In the genomic region with DNA sequence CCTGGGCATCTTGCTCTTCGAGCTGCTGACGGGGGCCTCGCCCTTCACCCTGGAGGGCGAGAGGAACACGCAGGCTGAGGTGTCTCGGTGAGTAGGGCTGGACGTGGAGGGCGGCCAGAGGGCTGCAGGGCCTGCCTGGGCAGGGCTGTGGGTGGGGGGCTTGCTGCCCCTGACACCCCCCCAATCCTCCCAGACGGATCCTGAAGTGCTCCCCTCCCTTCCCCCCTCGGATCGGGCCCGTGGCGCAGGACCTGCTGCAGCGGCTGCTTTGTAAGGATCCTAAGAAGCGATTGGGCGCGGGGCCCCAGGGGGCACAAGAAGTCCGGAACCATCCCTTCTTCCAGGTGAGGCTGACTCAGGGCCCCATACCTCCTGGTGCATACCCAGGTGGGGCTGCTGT, we compare ENCODE assay signal across 25 cellular contexts. TPM values are rescaled to one million over a fixed set of nuclear protein-coding genes. Genes with fewer than 3 reads are reported as not detected.
A peak's percentile ranks its signal among the peaks of the same experiment; 100 is the strongest.
DNase-seq lines count a peak whose midpoint lies in the region; ATAC-seq, FAIRE-seq and TF ChIP-seq lines count a peak whose summit lies in the region.
"Had no signal": no experiment of that assay in that cellular context is flagged by ENCODE, and none has a peak within 500 bp of the region (broad histone marks: within the 10 kb centered on the region; RNA-seq: fewer than 3 reads in every experiment).

No MANE protein-coding gene starts in this region.

- no peak overlapping the region for H3K9ac ChIP-seq in OCI-LY3 (ENCODE audit: low read length)
- no peak overlapping the region for H3K9ac ChIP-seq in K562 (ENCODE audit: insufficient read depth in 1 of 2, low read depth in 2 of 2, low read length in 2 of 2)

- no peaks in the 10 kb centered on the region for H3K9me3 ChIP-seq in OCI-LY3 (ENCODE audit: insufficient read depth, low read length)
- no peaks in the 10 kb centered on the region for H3K9me3 ChIP-seq in K562 (replicated peaks; ENCODE audit: control insufficient read depth, insufficient read depth, low read depth, low read length)
- no peaks in the 10 kb centered on the region for H3K9me3 ChIP-seq in osteoblast (ENCODE audit: low read depth, low read length)

- no peak overlapping the region for H3K4me3 Mint-ChIP-seq in activated CD4-positive, alpha-beta memory T cell treated with anti-CD3 and anti-CD28 coated beads for 36 hours
- H3K4me3 Mint-ChIP-seq in activated CD4-positive, alpha-beta memory T cell treated with anti-CD3 and anti-CD28 coated beads, Interleukin-2, amount 10 ng/mL, durations not matched to agents 7 days and 5 days, result no peak overlapping the region
- peak overlapping the region; percentile 93 for H3K4me3 Mint-ChIP-seq in stimulated activated effector memory CD8-positive, alpha-beta T cell treated with anti-CD3 and anti-CD28 coated beads, Interleukin-12 subunit alpha, Interleukin-12 subunit beta, amount 100 ng/mL, for 72 hours
- no peak overlapping the region for H3K4me3 Mint-ChIP-seq in activated CD8-positive, alpha-beta T cell treated with anti-CD3 and anti-CD28 coated beads for 36 hours
- H3K4me3 Mint-ChIP-seq: GM23338 had no signal

- H3K36me3 ChIP-seq in OCI-LY3 (replicated peaks; ENCODE audit: low read depth, low read length) (peaks cover 32% of the 10 kb centered on the region), K562 (ENCODE audit: control insufficient read depth, insufficient read depth, low read length) (peaks cover 59% of the 10 kb centered on the region; the same call in 2 of the 3 replicates), osteoblast (ENCODE audit: insufficient read depth, low read length) (peaks cover 42% of the 10 kb centered on the region)

- POLR2A ChIA-PET in activated CD4-positive, alpha-beta memory T cell treated with anti-CD3 and anti-CD28 coated beads for 36 hours (lab: Charles Lee), result no interaction called here
- POLR2A ChIA-PET in activated CD4-positive, alpha-beta memory T cell treated with anti-CD3 and anti-CD28 coated beads, Interleukin-2, amount 10 ng/mL, durations not matched to agents 7 days and 5 days (lab: Charles Lee), result no interaction called here
- POLR2A ChIA-PET in K562 (lab: Yijun Ruan, JAX), result no interaction called here
- POLR2A ChIA-PET in activated CD8-positive, alpha-beta T cell treated with anti-CD3 and anti-CD28 coated beads for 36 hours (lab: Charles Lee), result interaction anchor here (1.5 kb wide), 1 partner anchor 14 kb away, joined by 3 read pairs; no protein-coding TSS in a partner anchor

- DNase-seq in activated CD4-positive, alpha-beta memory T cell treated with anti-CD3 and anti-CD28 coated beads for 36 hours, result no peak
- no peak for DNase-seq in activated CD4-positive, alpha-beta memory T cell treated with anti-CD3 and anti-CD28 coated beads, Interleukin-2, amount 10 ng/mL, durations not matched to agents 7 days and 5 days
- DNase-seq in K562 (ENCODE audit: extremely low read depth in 1 of 4, low spot score in 3 of 4) (no peak), osteoblast (ENCODE audit: insufficient read length, low spot score, missing footprints) (no peak), kidney tubule cell (ENCODE audit: low spot score) (no peak)
- no peak for DNase-seq in stimulated activated effector memory CD8-positive, alpha-beta T cell treated with anti-CD3 and anti-CD28 coated beads, Interleukin-12 subunit alpha, Interleukin-12 subunit beta, amount 100 ng/mL, for 72 hours (ENCODE audit: low spot score in 2 of 2)
- no peak for DNase-seq in activated CD8-positive, alpha-beta T cell treated with anti-CD3 and anti-CD28 coated beads for 36 hours
- DNase-seq: 8988T, AML-193, DMS53, GDM1, HCEC 1CT, KG1, NCI-H1092, NCI-H1436, NCI-H1930, NCI-H2227 treated with DMSO at 0.1 percent for 48 hours, NCI-H510A treated with DMSO at 0.1 percent for 48 hours, NCI-H748 treated with DMSO at 0.1 percent for 48 hours, SIG-M5 had no signal

- no peaks in the 10 kb centered on the region for H3K27me3 ChIP-seq in OCI-LY3 (ENCODE audit: low read depth, low read length)
- H3K27me3 ChIP-seq in K562 (ENCODE audit: control insufficient read depth in 2 of 2, insufficient read depth in 2 of 2, low read length in 2 of 2), result no peaks in the 10 kb centered on the region
- no peaks in the 10 kb centered on the region for H3K27me3 ChIP-seq in osteoblast (ENCODE audit: insufficient read depth, low read length)

- H3K36me3 Mint-ChIP-seq in activated CD4-positive, alpha-beta memory T cell treated with anti-CD3 and anti-CD28 coated beads for 36 hours, result peaks cover 28% of the 10 kb centered on the region
- peaks cover 60% of the 10 kb centered on the region for H3K36me3 Mint-ChIP-seq in activated CD4-positive, alpha-beta memory T cell treated with anti-CD3 and anti-CD28 coated beads, Interleukin-2, amount 10 ng/mL, durations not matched to agents 7 days and 5 days (ENCODE audit: low read depth)
- H3K36me3 Mint-ChIP-seq in stimulated activated effector memory CD8-positive, alpha-beta T cell treated with anti-CD3 and anti-CD28 coated beads, Interleukin-12 subunit alpha, Interleukin-12 subunit beta, amount 100 ng/mL, for 72 hours, result peaks cover 69% of the 10 kb centered on the region
- H3K36me3 Mint-ChIP-seq in activated CD8-positive, alpha-beta T cell treated with anti-CD3 and anti-CD28 coated beads for 36 hours (ENCODE audit: low read depth), result peaks cover 55% of the 10 kb centered on the region

- CTCF ChIA-PET in activated CD4-positive, alpha-beta memory T cell treated with anti-CD3 and anti-CD28 coated beads for 36 hours (lab: Charles Lee), result interaction anchor here (1.4 kb wide), 1 partner anchor 19 kb away, joined by 5 read pairs; no protein-coding TSS in a partner anchor
- CTCF ChIA-PET in activated CD4-positive, alpha-beta memory T cell treated with anti-CD3 and anti-CD28 coated beads, Interleukin-2, amount 10 ng/mL, durations not matched to agents 7 days and 5 days (lab: Charles Lee), result no interaction called here
- CTCF ChIA-PET in K562 (lab: Yijun Ruan, JAX; ENCODE audit: low intra/inter-chr PET ratio), result no interaction called here
- CTCF ChIA-PET in activated CD8-positive, alpha-beta T cell treated with anti-CD3 and anti-CD28 coated beads for 36 hours (lab: Charles Lee), result interaction anchor here (1.6 to 2.3 kb wide), 3 partner anchors 29 to 291 kb away, joined by 6 to 14 read pairs (median 6); no protein-coding TSS in a partner anchor

- peak overlapping the region; percentile 33; the same call in 1 of the 2 replicates for H3K4me2 ChIP-seq in OCI-LY3 (ENCODE audit: low read length)
- no peak overlapping the region for H3K4me2 ChIP-seq in K562 (ENCODE audit: insufficient read depth, low read length)
- no peak overlapping the region for H3K4me2 ChIP-seq in osteoblast (ENCODE audit: insufficient read depth, low read length)
- H3K4me2 ChIP-seq: GM23338 had no signal

- TF ChIP-seq POLR2A in K562 (conservative IDR thresholded peaks at IDR 0.05), result no peak

- H3K9me1 ChIP-seq in K562 (ENCODE audit: control insufficient read depth, insufficient read depth, low read length), result peaks cover 2% of the 10 kb centered on the region

- H3K4me1 Mint-ChIP-seq in activated CD4-positive, alpha-beta memory T cell treated with anti-CD3 and anti-CD28 coated beads for 36 hours (ENCODE audit: low read depth), result peaks cover 34% of the 10 kb centered on the region
- peaks cover 39% of the 10 kb centered on the region for H3K4me1 Mint-ChIP-seq in activated CD4-positive, alpha-beta memory T cell treated with anti-CD3 and anti-CD28 coated beads, Interleukin-2, amount 10 ng/mL, durations not matched to agents 7 days and 5 days
- peaks cover 34% of the 10 kb centered on the region for H3K4me1 Mint-ChIP-seq in stimulated activated effector memory CD8-positive, alpha-beta T cell treated with anti-CD3 and anti-CD28 coated beads, Interleukin-12 subunit alpha, Interleukin-12 subunit beta, amount 100 ng/mL, for 72 hours
- H3K4me1 Mint-ChIP-seq in activated CD8-positive, alpha-beta T cell treated with anti-CD3 and anti-CD28 coated beads for 36 hours (ENCODE audit: low read depth), result peaks cover 35% of the 10 kb centered on the region

- 99% methylated on average over 9 of the region's 18 CpGs for WGBS in K562 (ENCODE audit: insufficient coverage, low coverage, missing lambda C conversion rate)

- intact Hi-C loops in activated CD4-positive, alpha-beta memory T cell treated with anti-CD3 and anti-CD28 coated beads for 36 hours (cut with micrococcal nuclease), result no loop called here
- intact Hi-C loops in K562 (cut with micrococcal nuclease), result no loop called here
- intact Hi-C loops in activated CD8-positive, alpha-beta T cell treated with anti-CD3 and anti-CD28 coated beads for 36 hours (cut with micrococcal nuclease), result no loop called here

- peak overlapping the region; percentile 7; the same call in 1 of the 2 replicates for H3K4me3 ChIP-seq in OCI-LY3 (ENCODE audit: low read length)
- no peak overlapping the region for H3K4me3 ChIP-seq in K562
- H3K4me3 ChIP-seq in osteoblast (ENCODE audit: insufficient read depth, low read length), result no peak overlapping the region
- H3K4me3 ChIP-seq: GM23338 had no signal

- H3K27ac ChIP-seq in OCI-LY3 (ENCODE audit: low read length) (no peak overlapping the region), K562 (ENCODE audit: extremely low read depth, low read depth, low read length) (no peak overlapping the region), osteoblast (ENCODE audit: low read depth, low read length) (no peak overlapping the region)

- H3K4me1 ChIP-seq in OCI-LY3 (ENCODE audit: low read length) (peaks cover 48% of the 10 kb centered on the region), K562 (replicated peaks in 1 of 2; ENCODE audit: control insufficient read depth in 2 of 2, insufficient read depth in 2 of 2, low read length in 2 of 2) (peaks cover 23 to 40% of the 10 kb centered on the region in 2 experiments), osteoblast (ENCODE audit: insufficient read depth, low read length) (peaks cover 21% of the 10 kb centered on the region)

- no peak for ATAC-seq in K562
- no peak for ATAC-seq in stimulated activated effector memory CD8-positive, alpha-beta T cell treated with anti-CD3 and anti-CD28 coated beads, Interleukin-12 subunit alpha, Interleukin-12 subunit beta, amount 100 ng/mL, for 72 hours
- ATAC-seq in activated CD8-positive, alpha-beta T cell treated with anti-CD3 and anti-CD28 coated beads for 36 hours, result no peak
- ATAC-seq: GM23338, SK-N-SH treated with all-trans-retinoic acid at 6 μM for 48 hours had no signal

- peak overlapping the region; percentile 60 for H3K27ac Mint-ChIP-seq in activated CD4-positive, alpha-beta memory T cell treated with anti-CD3 and anti-CD28 coated beads for 36 hours
- no peak overlapping the region for H3K27ac Mint-ChIP-seq in activated CD4-positive, alpha-beta memory T cell treated with anti-CD3 and anti-CD28 coated beads, Interleukin-2, amount 10 ng/mL, durations not matched to agents 7 days and 5 days
- no peak overlapping the region for H3K27ac Mint-ChIP-seq in stimulated activated effector memory CD8-positive, alpha-beta T cell treated with anti-CD3 and anti-CD28 coated beads, Interleukin-12 subunit alpha, Interleukin-12 subunit beta, amount 100 ng/mL, for 72 hours
- no peak overlapping the region for H3K27ac Mint-ChIP-seq in activated CD8-positive, alpha-beta T cell treated with anti-CD3 and anti-CD28 coated beads for 36 hours
- H3K27ac Mint-ChIP-seq: GM23338 had no signal

- no peak for FAIRE-seq in K562 (lab: Jason Lieb, UNC)
- FAIRE-seq: D721Med had no signal

- no peak for TF ChIP-seq CTCF in OCI-LY3 (IDR thresholded peaks at IDR 0.05; ENCODE audit: low read depth, low read length)
- no peak for TF ChIP-seq CTCF in K562 (IDR thresholded peaks at IDR 0.05 in 2 of 3, conservative IDR thresholded peaks at IDR 0.05 in 1 of 3; ENCODE audit: insufficient read depth in 2 of 3, low read depth in 1 of 3, low read length in 3 of 3)
- no peak for TF ChIP-seq CTCF in osteoblast (IDR thresholded peaks at IDR 0.05; ENCODE audit: extremely low read depth, low read depth, low read length)
- no peak for TF ChIP-seq CTCF in activated CD8-positive, alpha-beta T cell treated with anti-CD3 and anti-CD28 coated beads for 36 hours (IDR thresholded peaks at IDR 0.05)

- no TSS peak for BruUV-seq in K562 (replicated peaks; lab: Mats Ljungman, UMichigan)

- H2AFZ ChIP-seq in OCI-LY3 (ENCODE audit: low read depth, low read length), result no peak overlapping the region
- no peak overlapping the region for H2AFZ ChIP-seq in K562 (ENCODE audit: low read depth, low read length)
- H2AFZ ChIP-seq in osteoblast (ENCODE audit: low read length), result no peak overlapping the region
- H2AFZ ChIP-seq: GM23338 had no signal

- no peak for TF ChIP-seq EP300 in K562 (IDR thresholded peaks at IDR 0.05; ENCODE audit: low read length)

- no peaks in the 10 kb centered on the region for H3K27me3 Mint-ChIP-seq in activated CD4-positive, alpha-beta memory T cell treated with anti-CD3 and anti-CD28 coated beads for 36 hours
- no peaks in the 10 kb centered on the region for H3K27me3 Mint-ChIP-seq in activated CD4-positive, alpha-beta memory T cell treated with anti-CD3 and anti-CD28 coated beads, Interleukin-2, amount 10 ng/mL, durations not matched to agents 7 days and 5 days
- H3K27me3 Mint-ChIP-seq in activated CD8-positive, alpha-beta T cell treated with anti-CD3 and anti-CD28 coated beads for 36 hours, result no peaks in the 10 kb centered on the region

- no peak for TF ChIP-seq RAD21 in K562 (CRISPR knock-in tag; conservative IDR thresholded peaks at IDR 0.05 in 1 of 2, IDR thresholded peaks at IDR 0.05 in 1 of 2)

- in situ Hi-C loops in K562 (cut with MboI), result no loop called here

- H4K20me1 ChIP-seq in OCI-LY3 (ENCODE audit: insufficient read depth, low read length), result no peaks in the 10 kb centered on the region
- no peaks in the 10 kb centered on the region for H4K20me1 ChIP-seq in K562 (replicated peaks; ENCODE audit: control insufficient read depth, insufficient read depth, low read length)
- H4K20me1 ChIP-seq in osteoblast (ENCODE audit: insufficient read depth, low read length), result peaks cover 5% of the 10 kb centered on the region

- no peaks in the 10 kb centered on the region for H3K9me3 Mint-ChIP-seq in activated CD4-positive, alpha-beta memory T cell treated with anti-CD3 and anti-CD28 coated beads for 36 hours
- no peaks in the 10 kb centered on the region for H3K9me3 Mint-ChIP-seq in activated CD4-positive, alpha-beta memory T cell treated with anti-CD3 and anti-CD28 coated beads, Interleukin-2, amount 10 ng/mL, durations not matched to agents 7 days and 5 days
- H3K9me3 Mint-ChIP-seq in stimulated activated effector memory CD8-positive, alpha-beta T cell treated with anti-CD3 and anti-CD28 coated beads, Interleukin-12 subunit alpha, Interleukin-12 subunit beta, amount 100 ng/mL, for 72 hours, result no peaks in the 10 kb centered on the region
- H3K9me3 Mint-ChIP-seq in activated CD8-positive, alpha-beta T cell treated with anti-CD3 and anti-CD28 coated beads for 36 hours, result no peaks in the 10 kb centered on the region
- H3K9me3 Mint-ChIP-seq: CD14-positive monocyte, GM23338 had no signal

- H3K79me2 ChIP-seq in OCI-LY3 (ENCODE audit: low read length) (peaks cover 7% of the 10 kb centered on the region), K562 (ENCODE audit: control insufficient read depth, insufficient read depth, low read length) (peaks cover 21% of the 10 kb centered on the region), osteoblast (ENCODE audit: insufficient read depth, low read length) (peaks cover 16% of the 10 kb centered on the region)

RNA-seq across cellular contexts. Expression of a gene that starts 2.7 kb away (rescaled TPM):
- total RNA-seq in activated CD4-positive, alpha-beta memory T cell treated with anti-CD3 and anti-CD28 coated beads for 36 hours, result 10 to 100 TPM; 31.4 to 34.3 TPM
- 10 to 100 TPM; 40.2 to 43.5 TPM for total RNA-seq in activated CD4-positive, alpha-beta memory T cell treated with anti-CD3 and anti-CD28 coated beads, Interleukin-2, amount 10 ng/mL, durations not matched to agents 7 days and 5 days
- total RNA-seq in K562 (2011; cell fraction: chromatin; rRNA removed; ENCODE audit: low replicate concordance), result 33.5 and 109 TPM in 2 replicates
- total RNA-seq in K562 (2011; cell fraction: nucleolus; rRNA removed), result 69.5 and 71.5 TPM in 2 replicates
- 35.5 and 40.0 TPM in 2 replicates for total RNA-seq in K562 (2011; cell fraction: nucleoplasm; rRNA removed)
- total RNA-seq in K562 (2014; rRNA removed) (19.1 and 23.0 TPM in 2 replicates), K562 (2014; rRNA removed; fragmentation: Illumina TruSeq; extraction: Trizol) (4.5 and 7.2 TPM in 2 replicates), K562 (2015; rRNA removed; fragmentation: Illumina TruSeq; extraction: Trizol) (13.3 and 15.6 TPM in 2 replicates), K562 (2021) (20.4 and 23.8 TPM in 2 replicates), osteoblast (35.9 and 39.4 TPM in 2 replicates)
- polyA plus RNA-seq in K562 (2011; rRNA removed) (9.8 and 12.0 TPM in 2 replicates), K562 (2014; fragmentation: Illumina TruSeq; extraction: Trizol) (6.7 and 10.2 TPM in 2 replicates), K562 (2014; fragmentation: Nextera tagmentation; extraction: Ambion mirVana) (under 1 TPM; 0.15 to 0.27 TPM), K562 (2014; rRNA removed) (16.0 and 17.3 TPM in 2 replicates)
- 8.3 and 20.1 TPM in 2 replicates for polyA plus RNA-seq in K562 (2011; cell fraction: cytosol; rRNA removed)
- 42.6 and 76.4 TPM in 2 replicates for polyA plus RNA-seq in K562 (2011; cell fraction: nucleus; rRNA removed)
- 16.0 and 24.3 TPM in 2 replicates for polyA plus RNA-seq in K562 (2012)
- polyA minus RNA-seq in K562 (2011; rRNA and poly(A)+ RNA removed), result 4.6 and 9.7 TPM in 2 replicates
- polyA minus RNA-seq in K562 (2011; cell fraction: cytosol; rRNA and poly(A)+ RNA removed), result 13.5 and 19.8 TPM in 2 replicates
- 24.9 and 30.8 TPM in 2 replicates for polyA minus RNA-seq in K562 (2011; cell fraction: nucleus; rRNA and poly(A)+ RNA removed)
- total RNA-seq in activated CD8-positive, alpha-beta T cell treated with anti-CD3 and anti-CD28 coated beads for 36 hours, result 10 to 100 TPM; 24.6 to 26.0 TPM

RNA-seq across cellular contexts. Expression of a gene that starts 21.7 kb away (rescaled TPM):
- 10 to 100 TPM; 69.5 to 74.5 TPM for total RNA-seq in activated CD4-positive, alpha-beta memory T cell treated with anti-CD3 and anti-CD28 coated beads for 36 hours
- 100 to 1,000 TPM in 1 of 2 experiments, 10 to 100 TPM in 1; 99.1 to 106 TPM for total RNA-seq in activated CD4-positive, alpha-beta memory T cell treated with anti-CD3 and anti-CD28 coated beads, Interleukin-2, amount 10 ng/mL, durations not matched to agents 7 days and 5 days
- 6.1 and 13.7 TPM in 2 replicates for total RNA-seq in K562 (2011; cell fraction: chromatin; rRNA removed; ENCODE audit: low replicate concordance)
- 8.7 and 12.0 TPM in 2 replicates for total RNA-seq in K562 (2011; cell fraction: nucleolus; rRNA removed)
- 7.3 and 11.5 TPM in 2 replicates for total RNA-seq in K562 (2011; cell fraction: nucleoplasm; rRNA removed)
- total RNA-seq in K562 (2014; rRNA removed), result 15.2 and 16.1 TPM in 2 replicates
- 2.7 and 4.7 TPM in 2 replicates for total RNA-seq in K562 (2014; rRNA removed; fragmentation: Illumina TruSeq; extraction: Trizol)
- total RNA-seq in K562 (2015; rRNA removed; fragmentation: Illumina TruSeq; extraction: Trizol), result 10.3 and 12.1 TPM in 2 replicates
- 11.9 and 13.0 TPM in 2 replicates for total RNA-seq in K562 (2021)
- 5.2 and 10.7 TPM in 2 replicates for polyA plus RNA-seq in K562 (2011; rRNA removed)
- polyA plus RNA-seq in K562 (2011; cell fraction: cytosol; rRNA removed), result 10.3 and 16.8 TPM in 2 replicates
- polyA plus RNA-seq in K562 (2011; cell fraction: nucleus; rRNA removed), result 13.5 and 14.6 TPM in 2 replicates
- 10.6 and 21.0 TPM in 2 replicates for polyA plus RNA-seq in K562 (2012)
- polyA plus RNA-seq in K562 (2014; fragmentation: Illumina TruSeq; extraction: Trizol), result 7.9 and 13.4 TPM in 2 replicates
- polyA plus RNA-seq in K562 (2014; fragmentation: Nextera tagmentation; extraction: Ambion mirVana), result 1 to 10 TPM in 1 of 2 experiments, under 1 TPM in 1; 0.13 to 1.7 TPM
- polyA plus RNA-seq in K562 (2014; rRNA removed), result 16.3 and 18.1 TPM in 2 replicates
- polyA minus RNA-seq in K562 (2011; rRNA and poly(A)+ RNA removed), result 1.2 and 1.5 TPM in 2 replicates
- polyA minus RNA-seq in K562 (2011; cell fraction: cytosol; rRNA and poly(A)+ RNA removed), result 2.2 and 7.0 TPM in 2 replicates
- polyA minus RNA-seq in K562 (2011; cell fraction: nucleus; rRNA and poly(A)+ RNA removed), result 2.2 and 5.9 TPM in 2 replicates
- total RNA-seq in osteoblast, result 0.29 and 1.4 TPM in 2 replicates
- total RNA-seq in activated CD8-positive, alpha-beta T cell treated with anti-CD3 and anti-CD28 coated beads for 36 hours, result 10 to 100 TPM; 65.8 to 76.1 TPM

RNA-seq across cellular contexts. Expression of a gene that starts 43.7 kb away (rescaled TPM):
- 100 to 1,000 TPM; 156 to 164 TPM for total RNA-seq in activated CD4-positive, alpha-beta memory T cell treated with anti-CD3 and anti-CD28 coated beads for 36 hours
- 100 to 1,000 TPM; 137 to 139 TPM for total RNA-seq in activated CD4-positive, alpha-beta memory T cell treated with anti-CD3 and anti-CD28 coated beads, Interleukin-2, amount 10 ng/mL, durations not matched to agents 7 days and 5 days
- total RNA-seq in K562 (2011; cell fraction: chromatin; rRNA removed; ENCODE audit: low replicate concordance), result 9.0 and 17.1 TPM in 2 replicates
- total RNA-seq in K562 (2011; cell fraction: nucleolus; rRNA removed), result 29.9 and 32.4 TPM in 2 replicates
- total RNA-seq in K562 (2011; cell fraction: nucleoplasm; rRNA removed), result 24.6 and 37.6 TPM in 2 replicates
- total RNA-seq in K562 (2014; rRNA removed), result 252 and 268 TPM in 2 replicates
- 73.0 and 93.8 TPM in 2 replicates for total RNA-seq in K562 (2014; rRNA removed; fragmentation: Illumina TruSeq; extraction: Trizol)
- 200 and 204 TPM in 2 replicates for total RNA-seq in K562 (2015; rRNA removed; fragmentation: Illumina TruSeq; extraction: Trizol)
- total RNA-seq in K562 (2021), result 124 and 154 TPM in 2 replicates
- 224 and 254 TPM in 2 replicates for polyA plus RNA-seq in K562 (2011; rRNA removed)
- 384 and 485 TPM in 2 replicates for polyA plus RNA-seq in K562 (2011; cell fraction: cytosol; rRNA removed)
- 86.4 and 132 TPM in 2 replicates for polyA plus RNA-seq in K562 (2011; cell fraction: nucleus; rRNA removed)
- polyA plus RNA-seq in K562 (2012), result 288 and 343 TPM in 2 replicates
- 209 and 212 TPM in 2 replicates for polyA plus RNA-seq in K562 (2014; fragmentation: Illumina TruSeq; extraction: Trizol)
- polyA plus RNA-seq in K562 (2014; fragmentation: Nextera tagmentation; extraction: Ambion mirVana), result 10 to 100 TPM; 40.8 to 64.2 TPM
- 327 and 356 TPM in 2 replicates for polyA plus RNA-seq in K562 (2014; rRNA removed)
- 63.6 and 63.9 TPM in 2 replicates for polyA minus RNA-seq in K562 (2011; rRNA and poly(A)+ RNA removed)
- polyA minus RNA-seq in K562 (2011; cell fraction: cytosol; rRNA and poly(A)+ RNA removed), result 41.2 and 61.9 TPM in 2 replicates
- polyA minus RNA-seq in K562 (2011; cell fraction: nucleus; rRNA and poly(A)+ RNA removed), result 10.1 and 14.3 TPM in 2 replicates
- 238 and 245 TPM in 2 replicates for total RNA-seq in osteoblast
- total RNA-seq in activated CD8-positive, alpha-beta T cell treated with anti-CD3 and anti-CD28 coated beads for 36 hours, result 100 to 1,000 TPM; 103 to 105 TPM

RNA-seq across cellular contexts. Expression of a gene that starts 44.3 kb away (rescaled TPM):
- total RNA-seq in activated CD4-positive, alpha-beta memory T cell treated with anti-CD3 and anti-CD28 coated beads for 36 hours, result 100 to 1,000 TPM; 255 to 258 TPM
- 100 to 1,000 TPM; 137 to 145 TPM for total RNA-seq in activated CD4-positive, alpha-beta memory T cell treated with anti-CD3 and anti-CD28 coated beads, Interleukin-2, amount 10 ng/mL, durations not matched to agents 7 days and 5 days
- total RNA-seq in K562 (2011; cell fraction: chromatin; rRNA removed; ENCODE audit: low replicate concordance), result 18.1 and 37.2 TPM in 2 replicates
- 57.9 and 58.8 TPM in 2 replicates for total RNA-seq in K562 (2011; cell fraction: nucleolus; rRNA removed)
- total RNA-seq in K562 (2011; cell fraction: nucleoplasm; rRNA removed), result 45.5 and 47.9 TPM in 2 replicates
- total RNA-seq in K562 (2014; rRNA removed) (391 and 444 TPM in 2 replicates), K562 (2014; rRNA removed; fragmentation: Illumina TruSeq; extraction: Trizol) (126 and 162 TPM in 2 replicates), K562 (2015; rRNA removed; fragmentation: Illumina TruSeq; extraction: Trizol) (283 and 300 TPM in 2 replicates), K562 (2021) (274 and 296 TPM in 2 replicates), osteoblast (104 and 123 TPM in 2 replicates)
- polyA plus RNA-seq in K562 (2011; rRNA removed) (242 and 243 TPM in 2 replicates), K562 (2014; fragmentation: Illumina TruSeq; extraction: Trizol) (266 and 297 TPM in 2 replicates), K562 (2014; fragmentation: Nextera tagmentation; extraction: Ambion mirVana) (100 to 1,000 TPM; 358 to 423 TPM), K562 (2014; rRNA removed) (377 and 449 TPM in 2 replicates)
- polyA plus RNA-seq in K562 (2011; cell fraction: cytosol; rRNA removed), result 309 and 352 TPM in 2 replicates
- 114 and 135 TPM in 2 replicates for polyA plus RNA-seq in K562 (2011; cell fraction: nucleus; rRNA removed)
- polyA plus RNA-seq in K562 (2012), result 219 and 519 TPM in 2 replicates
- 48.4 and 49.7 TPM in 2 replicates for polyA minus RNA-seq in K562 (2011; rRNA and poly(A)+ RNA removed)
- 63.0 and 85.5 TPM in 2 replicates for polyA minus RNA-seq in K562 (2011; cell fraction: cytosol; rRNA and poly(A)+ RNA removed)
- 25.0 and 38.7 TPM in 2 replicates for polyA minus RNA-seq in K562 (2011; cell fraction: nucleus; rRNA and poly(A)+ RNA removed)
- total RNA-seq in activated CD8-positive, alpha-beta T cell treated with anti-CD3 and anti-CD28 coated beads for 36 hours, result 100 to 1,000 TPM; 197 TPM

RNA-seq across cellular contexts. Expression of a gene that starts 56.3 kb away (rescaled TPM):
- 10 to 100 TPM; 32.8 to 35.6 TPM for total RNA-seq in activated CD4-positive, alpha-beta memory T cell treated with anti-CD3 and anti-CD28 coated beads for 36 hours
- total RNA-seq in activated CD4-positive, alpha-beta memory T cell treated with anti-CD3 and anti-CD28 coated beads, Interleukin-2, amount 10 ng/mL, durations not matched to agents 7 days and 5 days, result 10 to 100 TPM; 38.5 to 42.2 TPM
- 59.5 and 126 TPM in 2 replicates for total RNA-seq in K562 (2011; cell fraction: chromatin; rRNA removed; ENCODE audit: low replicate concordance)
- total RNA-seq in K562 (2011; cell fraction: nucleolus; rRNA removed), result 77.2 and 79.9 TPM in 2 replicates
- total RNA-seq in K562 (2011; cell fraction: nucleoplasm; rRNA removed), result 58.7 and 66.9 TPM in 2 replicates
- total RNA-seq in K562 (2014; rRNA removed), result 89.2 and 89.7 TPM in 2 replicates
- 13.8 and 17.3 TPM in 2 replicates for total RNA-seq in K562 (2014; rRNA removed; fragmentation: Illumina TruSeq; extraction: Trizol)
- 30.3 and 31.4 TPM in 2 replicates for total RNA-seq in K562 (2015; rRNA removed; fragmentation: Illumina TruSeq; extraction: Trizol)
- total RNA-seq in K562 (2021), result 76.5 and 84.1 TPM in 2 replicates
- polyA plus RNA-seq in K562 (2011; rRNA removed), result 23.7 and 35.6 TPM in 2 replicates
- 35.4 and 60.9 TPM in 2 replicates for polyA plus RNA-seq in K562 (2011; cell fraction: cytosol; rRNA removed)
- 37.9 and 54.0 TPM in 2 replicates for polyA plus RNA-seq in K562 (2011; cell fraction: nucleus; rRNA removed)
- 31.8 and 58.2 TPM in 2 replicates for polyA plus RNA-seq in K562 (2012)
- polyA plus RNA-seq in K562 (2014; fragmentation: Illumina TruSeq; extraction: Trizol), result 15.3 and 27.6 TPM in 2 replicates
- 1 to 10 TPM in 1 of 2 experiments, under 1 TPM in 1; 0.27 to 1.0 TPM for polyA plus RNA-seq in K562 (2014; fragmentation: Nextera tagmentation; extraction: Ambion mirVana)
- polyA plus RNA-seq in K562 (2014; rRNA removed), result 69.0 and 75.5 TPM in 2 replicates
- 12.5 and 13.5 TPM in 2 replicates for polyA minus RNA-seq in K562 (2011; rRNA and poly(A)+ RNA removed)
- polyA minus RNA-seq in K562 (2011; cell fraction: cytosol; rRNA and poly(A)+ RNA removed), result 20.4 and 30.5 TPM in 2 replicates
- polyA minus RNA-seq in K562 (2011; cell fraction: nucleus; rRNA and poly(A)+ RNA removed), result 20.6 and 21.5 TPM in 2 replicates
- total RNA-seq in osteoblast, result 24.5 and 28.6 TPM in 2 replicates
- 10 to 100 TPM; 37.5 to 42.4 TPM for total RNA-seq in activated CD8-positive, alpha-beta T cell treated with anti-CD3 and anti-CD28 coated beads for 36 hours

Comparison
In these comparisons a context has a peak if more than half of its experiments do, and no peak if none do; other contexts are left out.
1. CTCF ChIA-PET loops: an anchor here in activated CD4-positive, alpha-beta memory T cell treated with anti-CD3 and anti-CD28 coated beads for 36 hours (1.4 kb wide) and activated CD8-positive, alpha-beta T cell treated with anti-CD3 and anti-CD28 coated beads for 36 hours (1.6 to 2.3 kb wide); none called in activated CD4-positive, alpha-beta memory T cell treated with anti-CD3 and anti-CD28 coated beads, Interleukin-2, amount 10 ng/mL, durations not matched to agents 7 days and 5 days and K562.